ENCODE assay signal across 8 cellular contexts in genomic region chr6:12233693-12234551, GRCh38. TPM values are rescaled to one million over a fixed set of nuclear protein-coding genes. Genes with fewer than 3 reads are reported as not detected.
DNase-seq lines count a peak whose midpoint lies in the region; ATAC-seq, FAIRE-seq and TF ChIP-seq lines count a peak whose summit lies in the region.

No MANE protein-coding gene starts in this region.

- peak overlapping the region; percentile 10 to 65 (median 31) for H3K4me3 Mint-ChIP-seq in CD4-positive, CD25-positive, alpha-beta regulatory T cell
- no peak overlapping the region for H3K4me3 Mint-ChIP-seq in stimulated activated memory B cell treated with anti-CD40 and anti-IgM and Interleukin-4, amounts not matched to agents 10 μg/mL and 1 μg/mL and 100 μg/mL, for 72 hours

- H3K9me3 Mint-ChIP-seq in CD4-positive, CD25-positive, alpha-beta regulatory T cell: no peaks in the 10 kb centered on the region
- no peaks in the 10 kb centered on the region for H3K9me3 Mint-ChIP-seq in stimulated activated memory B cell treated with anti-CD40 and anti-IgM and Interleukin-4, amounts not matched to agents 10 μg/mL and 1 μg/mL and 100 μg/mL, for 72 hours

- no peak overlapping the region for H3K27ac ChIP-seq in CD4-positive, CD25-positive, alpha-beta regulatory T cell (ENCODE audit: insufficient read depth, low read length, poor library complexity, severe bottlenecking)
- H3K27ac ChIP-seq in left lung: peak overlapping the region in 1 of 2 donors; percentile 63

- TF ChIP-seq CTCF in left lung (IDR thresholded peaks at IDR 0.05): peak; percentile 41 to 60

- DNase-seq in CD4-positive, CD25-positive, alpha-beta regulatory T cell: peak; percentile 14 to 79 (median 73)
- DNase-seq in NCI-H1694 treated with DMSO at 0.1 percent for 48 hours (lab: John Stamatoyannopoulos, UW) (peak; percentile 10), cerebellum (ENCODE audit: low spot score) (peak; percentile 50), left lung (no peak)

- peak; percentile 67 to 76 for ATAC-seq in CD4-positive, CD25-positive, alpha-beta regulatory T cell (ENCODE audit: low read depth in 2 of 2)
- peak; percentile 58 for ATAC-seq in GM19455 (IDR thresholded peaks at IDR 0.05; ENCODE audit: unreplicated experiment)
- ATAC-seq in left lung: peak; percentile 96
- peak; percentile 71 for ATAC-seq in stimulated activated memory B cell treated with anti-CD40 and anti-IgM and Interleukin-4, amounts not matched to agents 10 μg/mL and 1 μg/mL and 100 μg/mL, for 72 hours
- ATAC-seq in GM18858 (IDR thresholded peaks at IDR 0.05; ENCODE audit: unreplicated experiment): no peak

- H3K36me3 ChIP-seq in CD4-positive, CD25-positive, alpha-beta regulatory T cell (ENCODE audit: control insufficient read depth, insufficient read depth, low read length): no peaks in the 10 kb centered on the region
- no peaks in the 10 kb centered on the region for H3K36me3 ChIP-seq in left lung

- H3K9me3 ChIP-seq in CD4-positive, CD25-positive, alpha-beta regulatory T cell (ENCODE audit: control insufficient read depth in 2 of 2, low read length in 2 of 2): no peaks in the 10 kb centered on the region
- no peaks in the 10 kb centered on the region for H3K9me3 ChIP-seq in left lung

- H3K27me3 Mint-ChIP-seq in CD4-positive, CD25-positive, alpha-beta regulatory T cell: no peaks in the 10 kb centered on the region
- H3K27me3 Mint-ChIP-seq in stimulated activated memory B cell treated with anti-CD40 and anti-IgM and Interleukin-4, amounts not matched to agents 10 μg/mL and 1 μg/mL and 100 μg/mL, for 72 hours: no peaks in the 10 kb centered on the region

- intact Hi-C loops in left lung (cut with DNase I): no loop called here

- H3K36me3 Mint-ChIP-seq in CD4-positive, CD25-positive, alpha-beta regulatory T cell: no peaks in the 10 kb centered on the region
- no peaks in the 10 kb centered on the region for H3K36me3 Mint-ChIP-seq in stimulated activated memory B cell treated with anti-CD40 and anti-IgM and Interleukin-4, amounts not matched to agents 10 μg/mL and 1 μg/mL and 100 μg/mL, for 72 hours

- peaks cover 18 to 24% (median 22%) of the 10 kb centered on the region in 4 donors for H3K4me1 Mint-ChIP-seq in CD4-positive, CD25-positive, alpha-beta regulatory T cell
- H3K4me1 Mint-ChIP-seq in stimulated activated memory B cell treated with anti-CD40 and anti-IgM and Interleukin-4, amounts not matched to agents 10 μg/mL and 1 μg/mL and 100 μg/mL, for 72 hours: peaks cover 22% of the 10 kb centered on the region

- FAIRE-seq in TTC549 (lab: Jason Lieb, UNC): peak; percentile 81

- peak overlapping the region in 1 of 3 donors; percentile 39 for H3K27ac Mint-ChIP-seq in CD4-positive, CD25-positive, alpha-beta regulatory T cell
- no peak overlapping the region for H3K27ac Mint-ChIP-seq in stimulated activated memory B cell treated with anti-CD40 and anti-IgM and Interleukin-4, amounts not matched to agents 10 μg/mL and 1 μg/mL and 100 μg/mL, for 72 hours

- no peaks in the 10 kb centered on the region for H3K27me3 ChIP-seq in CD4-positive, CD25-positive, alpha-beta regulatory T cell (ENCODE audit: control insufficient read depth, insufficient read depth, low read length)
- no peaks in the 10 kb centered on the region for H3K27me3 ChIP-seq in left lung

- peaks cover 19% of the 10 kb centered on the region for H3K4me1 ChIP-seq in CD4-positive, CD25-positive, alpha-beta regulatory T cell (ENCODE audit: control insufficient read depth, insufficient read depth, low read length, poor library complexity, severe bottlenecking)
- peaks cover 0 to 30% of the 10 kb centered on the region in 2 donors for H3K4me1 ChIP-seq in left lung

- peak overlapping the region; percentile 9 for H3K4me3 ChIP-seq in CD4-positive, CD25-positive, alpha-beta regulatory T cell (ENCODE audit: low read depth, low read length)
- no peak overlapping the region for H3K4me3 ChIP-seq in left lung

RNA-seq across cellular contexts. Expression of gene EDN1, which starts 56.2 kb away (rescaled TPM):
- 1.1 TPM for total RNA-seq in CD4-positive, CD25-positive, alpha-beta regulatory T cell
- polyA plus RNA-seq in CD4-positive, CD25-positive, alpha-beta regulatory T cell: not detected
- total RNA-seq in cerebellum (6.3 TPM), left lung (10 to 100 TPM; 21.7 to 23.2 TPM)

Comparison
In these comparisons a context has a peak if more than half of its experiments do, and no peak if none do; other contexts are left out.
1. DNase-seq: peak in CD4-positive, CD25-positive, alpha-beta regulatory T cell (3 of 3), NCI-H1694 treated with DMSO at 0.1 percent for 48 hours (single experiment) and cerebellum (single experiment); none in left lung (0 of 2).